ENCODE assay signal across 9 cellular contexts in the genomic region with DNA sequence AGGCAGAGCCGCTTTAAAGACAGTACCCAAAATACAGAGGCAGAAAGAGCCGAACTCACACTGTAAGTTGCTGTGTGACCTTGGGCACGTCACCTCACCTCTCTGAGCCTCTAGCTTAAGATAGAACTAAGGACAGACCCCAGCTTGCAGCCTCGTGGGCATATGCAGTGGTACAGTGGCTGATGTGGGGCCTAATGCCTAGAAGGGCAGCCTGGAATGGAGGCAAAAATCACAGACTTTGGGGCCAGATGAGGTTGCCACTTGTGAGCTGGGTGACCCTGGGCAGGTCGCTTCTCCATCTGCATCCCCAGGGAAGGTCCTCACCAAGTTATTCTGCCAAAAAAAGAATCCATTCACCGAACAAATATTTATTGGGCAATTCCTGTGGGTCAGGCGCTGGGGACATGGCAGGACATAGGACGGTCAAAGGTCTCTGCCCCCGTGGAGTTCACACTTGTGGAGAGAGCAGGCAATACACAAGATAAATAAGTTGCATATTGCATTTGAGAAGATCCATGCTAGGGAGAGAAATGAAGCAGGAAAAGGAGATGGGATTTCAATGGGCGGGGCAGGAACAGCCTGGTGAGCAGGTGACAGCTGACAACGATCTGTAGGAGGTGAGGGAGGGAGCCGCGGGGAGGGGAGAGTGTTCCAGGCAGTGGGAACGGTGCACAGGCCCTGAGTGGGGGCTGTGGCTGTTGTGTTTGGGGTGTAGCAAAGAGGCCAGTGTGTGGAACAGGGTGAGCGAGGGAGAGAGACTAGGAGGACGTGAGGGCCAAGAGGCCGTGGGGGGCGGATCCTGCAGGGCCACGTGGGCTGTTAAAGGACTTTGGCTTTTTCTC.
A peak's percentile ranks its signal among the peaks of the same experiment; 100 is the strongest.
DNase-seq lines count a peak whose midpoint lies in the region; ATAC-seq and TF ChIP-seq lines count a peak whose summit lies in the region.
"Had no signal": no experiment of that assay in that cellular context is flagged by ENCODE, and none has a peak within 500 bp of the region (broad histone marks: within the 10 kb centered on the region; RNA-seq: fewer than 3 reads in every experiment).

No MANE protein-coding gene starts in this region.

- no peaks in the 10 kb centered on the region for H3K27me3 ChIP-seq in PC-9 (ENCODE audit: insufficient read depth, low read depth)
- no peaks in the 10 kb centered on the region for H3K27me3 ChIP-seq in psoas muscle (ENCODE audit: insufficient read depth in 3 of 3, low read length in 2 of 3)
- H3K27me3 ChIP-seq in naive thymus-derived CD4-positive, alpha-beta T cell (ENCODE audit: control insufficient read depth in 2 of 2, insufficient read depth in 2 of 2, low read length in 2 of 2): no peaks in the 10 kb centered on the region
- H3K27me3 ChIP-seq: SJSA1 had no signal

- intact Hi-C loops in PC-9 (cut with micrococcal nuclease; ENCODE audit: unreplicated experiment) (no loop called here), psoas muscle (cut with DNase I) (loop anchor here in 1 of 2 donors (5.0 kb wide), 1 partner anchor 71 kb away; no protein-coding TSS in a partner anchor)
- intact Hi-C loops in naive thymus-derived CD4-positive, alpha-beta T cell (cut with micrococcal nuclease): no loop called here

- peak; percentile 35 to 60 (median 48) for ATAC-seq in psoas muscle
- ATAC-seq in naive thymus-derived CD4-positive, alpha-beta T cell: no peak
- ATAC-seq in naive thymus-derived CD8-positive, alpha-beta T cell: no peak

- H3K4me1 Mint-ChIP-seq in naive thymus-derived CD4-positive, alpha-beta T cell: peaks cover 0 to 15% (median 0%) of the 10 kb centered on the region in 7 donors
- H3K4me1 Mint-ChIP-seq in naive thymus-derived CD8-positive, alpha-beta T cell: peaks cover 0 to 6% (median under 1%) of the 10 kb centered on the region in 4 donors

- H3K9me3 ChIP-seq in PC-9 (ENCODE audit: insufficient read depth, low read depth) (no peaks in the 10 kb centered on the region), psoas muscle (no peaks in the 10 kb centered on the region)
- no peaks in the 10 kb centered on the region for H3K9me3 ChIP-seq in naive thymus-derived CD4-positive, alpha-beta T cell (ENCODE audit: control insufficient read depth in 2 of 3, low read length in 3 of 3)
- H3K9me3 ChIP-seq: SJSA1 had no signal

- no peak overlapping the region for H3K4me3 Mint-ChIP-seq in naive thymus-derived CD4-positive, alpha-beta T cell
- no peak overlapping the region for H3K4me3 Mint-ChIP-seq in naive thymus-derived CD8-positive, alpha-beta T cell

- peaks cover 61% of the 10 kb centered on the region for H3F3A ChIP-seq in PC-9 (ENCODE audit: insufficient read depth, low read depth)

- peaks cover 8% of the 10 kb centered on the region; the same call in 1 of the 2 replicates for H3K79me2 ChIP-seq in PC-9 (ENCODE audit: low read depth)

- H3K9me2 ChIP-seq in PC-9 (ENCODE audit: insufficient read depth): no peaks in the 10 kb centered on the region

- peaks cover 0 to 5% (median 2%) of the 10 kb centered on the region in 5 donors for H3K27me3 Mint-ChIP-seq in naive thymus-derived CD4-positive, alpha-beta T cell
- H3K27me3 Mint-ChIP-seq in naive thymus-derived CD8-positive, alpha-beta T cell: peaks cover 0 to 2% (median 0%) of the 10 kb centered on the region in 5 donors

- H3K4me1 ChIP-seq in PC-9 (replicated peaks; ENCODE audit: insufficient read depth) (peaks cover 80% of the 10 kb centered on the region), psoas muscle (peaks cover 73% of the 10 kb centered on the region)
- no peaks in the 10 kb centered on the region for H3K4me1 ChIP-seq in naive thymus-derived CD4-positive, alpha-beta T cell (ENCODE audit: control insufficient read depth in 2 of 2, insufficient read depth in 2 of 2, low read length in 2 of 2)

- no TSS peak for BruUV-seq in PC-9 (replicated peaks; lab: Mats Ljungman, UMichigan)

- H3K36me3 ChIP-seq in PC-9 (ENCODE audit: low read depth) (no peaks in the 10 kb centered on the region), psoas muscle (ENCODE audit: insufficient read depth in 1 of 2, low read depth in 1 of 2) (no peaks in the 10 kb centered on the region)
- no peaks in the 10 kb centered on the region for H3K36me3 ChIP-seq in naive thymus-derived CD4-positive, alpha-beta T cell (ENCODE audit: control insufficient read depth in 2 of 3, insufficient read depth in 3 of 3, low read length in 3 of 3)
- H3K36me3 ChIP-seq: SJSA1 had no signal

- H2AFZ ChIP-seq in PC-9: no peak overlapping the region; the same call in 1 of the 2 replicates

- no peak overlapping the region for H3K27ac Mint-ChIP-seq in naive thymus-derived CD4-positive, alpha-beta T cell
- peak overlapping the region in 1 of 10 donors; percentile 2 for H3K27ac Mint-ChIP-seq in naive thymus-derived CD8-positive, alpha-beta T cell

- POLR2A ChIA-PET in PC-9 (lab: Charles Lee; ENCODE audit: unreplicated experiment): interaction anchor here (0.6 to 0.7 kb wide), 2 partner anchors 106 to 115 kb away, joined by 3 read pairs; no protein-coding TSS in a partner anchor
- POLR2A ChIA-PET in naive thymus-derived CD4-positive, alpha-beta T cell (lab: Charles Lee): no interaction called here
- POLR2A ChIA-PET in naive thymus-derived CD8-positive, alpha-beta T cell (lab: Charles Lee): no interaction called here

- peaks cover 0 to 1% (median 0%) of the 10 kb centered on the region in 11 donors for H3K9me3 Mint-ChIP-seq in naive thymus-derived CD4-positive, alpha-beta T cell
- no peaks in the 10 kb centered on the region for H3K9me3 Mint-ChIP-seq in naive thymus-derived CD8-positive, alpha-beta T cell

- H3K4me2 ChIP-seq in PC-9: peak overlapping the region; percentile 53

- TF ChIP-seq CTCF in PC-9 (conservative IDR thresholded peaks at IDR 0.05) (no peak), psoas muscle (IDR thresholded peaks at IDR 0.05) (no peak)

- CTCF ChIA-PET in PC-9 (lab: Charles Lee): interaction anchor here (0.5 kb wide), 1 partner anchor 80 kb away, joined by 4 read pairs; no protein-coding TSS in a partner anchor
- CTCF ChIA-PET in naive thymus-derived CD4-positive, alpha-beta T cell (lab: Charles Lee): no interaction called here

- DNase-seq in EL (peak; percentile 58), PC-9 (peak; percentile 55 to 85), fibroblast of peridontal ligament (ENCODE audit: extremely low read depth) (peak; percentile 18), psoas muscle (peak; percentile 64 to 84), activated gamma-delta T cell (lab: John Stamatoyannopoulos, UW) (no peak), NCI-H1694 treated with DMSO at 0.1 percent for 48 hours (lab: John Stamatoyannopoulos, UW) (no peak)
- DNase-seq in naive thymus-derived CD4-positive, alpha-beta T cell: no peak
- DNase-seq in naive thymus-derived CD8-positive, alpha-beta T cell: no peak

- no peaks in the 10 kb centered on the region for H4K20me1 ChIP-seq in PC-9 (ENCODE audit: insufficient read depth)

- H3K4me3 ChIP-seq in PC-9: no peak overlapping the region
- H3K4me3 ChIP-seq in psoas muscle: peak overlapping the region; percentile 28
- no peak overlapping the region for H3K4me3 ChIP-seq in naive thymus-derived CD4-positive, alpha-beta T cell (ENCODE audit: low read length)
- H3K4me3 ChIP-seq: SJSA1 had no signal

- no peaks in the 10 kb centered on the region for H3K36me3 Mint-ChIP-seq in naive thymus-derived CD4-positive, alpha-beta T cell
- H3K36me3 Mint-ChIP-seq in naive thymus-derived CD8-positive, alpha-beta T cell: no peaks in the 10 kb centered on the region

- WGBS in psoas muscle, 3 donors: 34 to 45% (median 37%) methylated on average over 19 of the region's 19 CpGs

- peak overlapping the region; percentile 64 for H3K27ac ChIP-seq in PC-9
- peak overlapping the region; percentile 84 for H3K27ac ChIP-seq in psoas muscle
- no peak overlapping the region for H3K27ac ChIP-seq in naive thymus-derived CD4-positive, alpha-beta T cell (ENCODE audit: low read depth, low read length)
- H3K27ac ChIP-seq: SJSA1 had no signal

Comparison
In these comparisons a context has a peak if more than half of its experiments do, and no peak if none do; other contexts are left out.
1. DNase-seq: peak in EL (single experiment), PC-9 (2 of 2), fibroblast of peridontal ligament (single experiment) and psoas muscle (2 of 2); none in naive thymus-derived CD4-positive, alpha-beta T cell (0 of 9), naive thymus-derived CD8-positive, alpha-beta T cell (0 of 10), activated gamma-delta T cell (single experiment) and NCI-H1694 treated with DMSO at 0.1 percent for 48 hours (single experiment).
2. ATAC-seq: peak in psoas muscle (4 of 4); none in naive thymus-derived CD4-positive, alpha-beta T cell (single experiment) and naive thymus-derived CD8-positive, alpha-beta T cell (0 of 2).